In the genomic region with DNA sequence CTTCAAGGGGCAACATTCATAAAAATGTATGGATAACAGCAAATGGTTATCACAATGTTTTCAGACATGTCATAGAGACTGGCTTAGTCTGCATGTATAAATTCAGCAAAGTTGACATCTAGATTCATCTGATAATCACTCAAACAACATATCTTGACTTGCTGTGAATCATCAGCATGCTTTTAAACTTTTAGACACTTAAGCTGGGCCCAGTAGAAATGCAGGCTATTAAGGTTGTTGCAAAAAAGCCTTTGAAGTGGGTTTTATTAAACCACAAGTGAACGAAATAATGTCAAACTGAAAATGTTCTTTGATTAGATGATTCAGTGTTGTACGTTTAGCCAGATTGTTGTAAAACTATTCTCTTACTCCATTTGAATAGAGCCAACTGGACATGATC, we compare ENCODE assay signal across 19 cellular contexts.
"Had no signal": no experiment of that assay in that cellular context is flagged by ENCODE, and none has a peak within 500 bp of the region (broad histone marks: within the 10 kb centered on the region; RNA-seq: fewer than 3 reads in every experiment).

No MANE protein-coding gene starts in this region.

- H3K4me3 ChIP-seq: gastroesophageal sphincter, left lung, mucosa of descending colon, ovary, tibial artery, vagina had no signal

- H3K9me3 ChIP-seq: gastroesophageal sphincter, left lung, ovary, tibial artery, vagina had no signal

- H3K4me1 ChIP-seq: gastroesophageal sphincter, left lung, tibial artery, vagina had no signal

- H3K27ac ChIP-seq: epithelial cell of prostate, gastroesophageal sphincter, left lung, ovary, tibial artery, vagina had no signal

- ATAC-seq: activated CD8-positive, alpha-beta T cell treated with anti-CD3 and anti-CD28 coated beads, Interleukin-2, amount 10 ng/mL, durations not matched to agents 7 days and 5 days; gastroesophageal sphincter; left lung; mucosa of descending colon; naive thymus-derived CD4-positive, alpha-beta T cell; stimulated activated effector memory CD8-positive, alpha-beta T cell treated with anti-CD3 and anti-CD28 coated beads, Interleukin-12 subunit alpha, Interleukin-12 subunit beta, amount 100 ng/mL, for 72 hours had no signal

- H3K36me3 ChIP-seq: gastroesophageal sphincter, left lung, ovary, tibial artery, vagina had no signal

- DNase-seq: activated B cell treated with CpG ODN at 0.5 μM for 24 hours; activated CD4-positive, alpha-beta T cell treated with anti-CD3 and anti-CD28 coated beads, Interleukin-2, amount 10 ng/mL, durations not matched to agents 24 days and 14 days; activated CD8-positive, alpha-beta memory T cell treated with anti-CD3 and anti-CD28 coated beads, Interleukin-2, amount 50 U/mL, for 4 hours; activated CD8-positive, alpha-beta T cell treated with anti-CD3 and anti-CD28 coated beads, Interleukin-2, amount 10 ng/mL, durations not matched to agents 7 days and 5 days; activated effector memory CD4-positive, alpha-beta T cell treated with anti-CD3 and anti-CD28 coated beads, Interleukin-2, amount 50 U/mL, for 16 hours; activated T-cell treated with anti-CD3 and anti-CD28 coated beads, Interleukin-2, amount 50 U/mL, for 48 hours; amygdala; islet precursor cell; left lung; mucosa of descending colon; naive thymus-derived CD4-positive, alpha-beta T cell; ovary; stimulated activated CD4-positive, alpha-beta T cell treated with anti-CD3 and anti-CD28 coated beads, Interleukin-12 subunit alpha, Interleukin-12 subunit beta, amount 100 ng/mL, for 4 hours; stimulated activated CD4-positive, alpha-beta T cell treated with anti-CD3 and anti-CD28 coated beads, Interleukin-2, amount 100 ng/mL, for 24 hours; tibial artery had no signal

- H3K27me3 ChIP-seq: gastroesophageal sphincter, left lung, ovary, tibial artery, vagina had no signal
